ENCODE assay signal across 8 cellular contexts in genomic region chr1:208899438-208899837, GRCh38.
"Had no signal": no experiment of that assay in that cellular context is flagged by ENCODE, and none has a peak within 500 bp of the region (broad histone marks: within the 10 kb centered on the region; RNA-seq: fewer than 3 reads in every experiment).

No MANE protein-coding gene starts in this region.

- FAIRE-seq: G401.6, GM12878, GM12891, GM12892, GM18507, GM19239 had no signal

- ATAC-seq: GM12878 had no signal

- H3K4me3 ChIP-seq: GM12878 had no signal

- DNase-seq: GDM1, GF-D8 had no signal
